17 cellular contexts compared by ENCODE assay signal in genomic region chr2:70381821-70382220, GRCh38.
DNase-seq lines count a peak whose midpoint lies in the region; ATAC-seq, FAIRE-seq and TF ChIP-seq lines count a peak whose summit lies in the region.
"Had no signal": no experiment of that assay in that cellular context is flagged by ENCODE, and none has a peak within 500 bp of the region (broad histone marks: within the 10 kb centered on the region; RNA-seq: fewer than 3 reads in every experiment).

No MANE protein-coding gene starts in this region.

- no peaks in the 10 kb centered on the region for H3K9me2 ChIP-seq in GM23338 (ENCODE audit: insufficient read depth)

- no peaks in the 10 kb centered on the region; the same call in 1 of the 2 replicates for H3K27me3 ChIP-seq in GM23338 (ENCODE audit: insufficient read depth)
- no peaks in the 10 kb centered on the region for H3K27me3 ChIP-seq in fibroblast of lung (ENCODE audit: control insufficient read depth, insufficient read depth, low read length)
- H3K27me3 ChIP-seq in esophagus muscularis mucosa, result peaks cover 0 to 11% (median 0%) of the 10 kb centered on the region in 4 donors
- H3K27me3 ChIP-seq: testis had no signal

- peak; percentile 44 to 55; a peak in 1 of 6 replicates for ATAC-seq in A549
- no peak; the same call in 2 of the 3 replicates for ATAC-seq in GM23338
- ATAC-seq: activated naive CD8-positive, alpha-beta T cell treated with anti-CD3 and anti-CD28 coated beads, Interleukin-2, amount 50 U/mL, for 24 hours; GM12878 had no signal

- TF ChIP-seq RAD21 in A549 (conservative IDR thresholded peaks at IDR 0.05 in 1 of 2, IDR thresholded peaks at IDR 0.05 in 1 of 2), result no peak

- POLR2A ChIA-PET in A549 (lab: Yijun Ruan, JAX), result no interaction called here

- H2AFZ ChIP-seq in GM23338 (0 out of 2 replicates have a peak overlapping the region, but pooled peaks have one; percentile 66), fibroblast of lung (ENCODE audit: low read length) (peak overlapping the region; percentile 76)

- H3K9ac ChIP-seq in fibroblast of lung (ENCODE audit: insufficient read depth, low read length), result no peak overlapping the region

- no peaks in the 10 kb centered on the region for H3K4me1 ChIP-seq in A549
- H3K4me1 ChIP-seq in GM23338 (ENCODE audit: insufficient read depth), result no peaks in the 10 kb centered on the region
- H3K4me1 ChIP-seq in fibroblast of lung (ENCODE audit: control insufficient read depth, extremely low read depth, insufficient read depth, low read length), result peaks cover 5% of the 10 kb centered on the region
- no peaks in the 10 kb centered on the region for H3K4me1 ChIP-seq in esophagus muscularis mucosa
- H3K4me1 ChIP-seq: testis had no signal

- H3K27ac ChIP-seq in A549 (no peak overlapping the region), GM23338 (ENCODE audit: low read depth) (no peak overlapping the region), fibroblast of lung (ENCODE audit: insufficient read depth, low read length) (no peak overlapping the region), esophagus muscularis mucosa (replicated peaks in 1 of 4) (no peak overlapping the region)
- H3K27ac ChIP-seq: testis had no signal

- no peak overlapping the region for H3K4me3 ChIP-seq in A549
- no peak overlapping the region for H3K4me3 ChIP-seq in GM23338
- no peak overlapping the region for H3K4me3 ChIP-seq in fibroblast of lung (replicated peaks in 1 of 4; ENCODE audit: control extremely low read depth in 1 of 4, insufficient read depth in 1 of 4, low read depth in 3 of 4, low read length in 4 of 4)
- H3K4me3 ChIP-seq in esophagus muscularis mucosa, result no peak overlapping the region
- H3K4me3 ChIP-seq: GM12878, testis had no signal

- peaks cover 3% of the 10 kb centered on the region for H3K9me3 Mint-ChIP-seq in GM23338
- H3K9me3 Mint-ChIP-seq: activated naive CD8-positive, alpha-beta T cell treated with anti-CD3 and anti-CD28 coated beads, Interleukin-2, amount 50 U/mL, for 24 hours; activated T-cell treated with anti-CD3 and anti-CD28 coated beads, Interleukin-2, amount 50 U/mL, for 24 hours had no signal

- H3K27me3 Mint-ChIP-seq in GM23338 (ENCODE audit: insufficient read depth, low read depth, poor library complexity), result peaks cover 15% of the 10 kb centered on the region
- H3K27me3 Mint-ChIP-seq: activated naive CD8-positive, alpha-beta T cell treated with anti-CD3 and anti-CD28 coated beads, Interleukin-2, amount 50 U/mL, for 24 hours; activated T-cell treated with anti-CD3 and anti-CD28 coated beads, Interleukin-2, amount 50 U/mL, for 24 hours; progenitor cell of endocrine pancreas had no signal

- TF ChIP-seq EP300 in A549 (IDR thresholded peaks at IDR 0.05), result no peak
- TF ChIP-seq EP300 in esophagus muscularis mucosa (IDR thresholded peaks at IDR 0.05), result no peak

- H3K4me2 ChIP-seq in A549 (peak overlapping the region; percentile 25; the same call in 1 of the 3 replicates), GM23338 (no peak overlapping the region), fibroblast of lung (ENCODE audit: extremely low read depth, insufficient read depth, low read length) (no peak overlapping the region)

- CTCF ChIA-PET in A549 (lab: Yijun Ruan, JAX), result no interaction called here

- H3K9me3 ChIP-seq in A549, result no peaks in the 10 kb centered on the region
- no peaks in the 10 kb centered on the region for H3K9me3 ChIP-seq in fibroblast of lung (ENCODE audit: control insufficient read depth, insufficient read depth, low read depth, low read length)
- H3K9me3 ChIP-seq in esophagus muscularis mucosa, result no peaks in the 10 kb centered on the region
- H3K9me3 ChIP-seq: testis had no signal

- intact Hi-C loops in esophagus muscularis mucosa (cut with DNase I), result no loop called here

- H3K4me3 Mint-ChIP-seq in GM23338, result no peak overlapping the region
- H3K4me3 Mint-ChIP-seq: activated naive CD8-positive, alpha-beta T cell treated with anti-CD3 and anti-CD28 coated beads, Interleukin-2, amount 50 U/mL, for 24 hours; activated T-cell treated with anti-CD3 and anti-CD28 coated beads, Interleukin-2, amount 50 U/mL, for 24 hours had no signal

- FAIRE-seq in A549 (lab: Jason Lieb, UNC) (no peak), RCC 7860 (lab: Jason Lieb, UNC) (no peak)
- FAIRE-seq: colon, GM12878 had no signal

- H4K20me1 ChIP-seq in GM23338 (replicated peaks; ENCODE audit: insufficient read depth) (no peaks in the 10 kb centered on the region), fibroblast of lung (ENCODE audit: control insufficient read depth, extremely low read depth, insufficient read depth, low read length) (no peaks in the 10 kb centered on the region)

- H3K79me2 ChIP-seq in GM23338 (replicated peaks; ENCODE audit: insufficient read depth), result no peaks in the 10 kb centered on the region
- no peaks in the 10 kb centered on the region for H3K79me2 ChIP-seq in fibroblast of lung (ENCODE audit: control insufficient read depth, insufficient read depth, low read length)

- no peaks in the 10 kb centered on the region for H3F3A ChIP-seq in GM23338 (replicated peaks; ENCODE audit: low read depth)

- DNase-seq in A549 (ENCODE audit: low read depth in 1 of 2, low spot score in 1 of 2) (peak in 1 of 2 experiments; percentile 20), GM23338 (ENCODE audit: low spot score) (no peak), RCC 7860 (ENCODE audit: low spot score) (peak; percentile 78), fibroblast of lung (ENCODE audit: low read depth in 2 of 2) (peak in 1 of 2 donors; percentile 59), esophagus muscularis mucosa (ENCODE audit: extremely low spot score) (no peak), COLO829 (ENCODE audit: low spot score) (no peak), anterior cingulate cortex (lab: John Stamatoyannopoulos, UW) (no peak)
- no peak for DNase-seq in central memory CD4-positive, alpha-beta T cell
- DNase-seq: activated CD4-positive, alpha-beta T cell treated with anti-CD3 and anti-CD28 coated beads for 4 hours; activated naive CD8-positive, alpha-beta T cell treated with anti-CD3 and anti-CD28 coated beads, Interleukin-2, amount 50 U/mL, for 24 hours; activated T-cell treated with anti-CD3 and anti-CD28 coated beads, Interleukin-2, amount 50 U/mL, for 24 hours; DMS 273 treated with DMSO at 0.1 percent for 48 hours; foreskin fibroblast; testis had no signal

- H3K27ac Mint-ChIP-seq in GM23338, result no peak overlapping the region
- H3K27ac Mint-ChIP-seq: activated naive CD8-positive, alpha-beta T cell treated with anti-CD3 and anti-CD28 coated beads, Interleukin-2, amount 50 U/mL, for 24 hours; activated T-cell treated with anti-CD3 and anti-CD28 coated beads, Interleukin-2, amount 50 U/mL, for 24 hours; progenitor cell of endocrine pancreas had no signal

- 48% methylated on average over 6 of the region's 6 CpGs for WGBS in A549 (ENCODE audit: missing lambda C conversion rate)
- 72% methylated on average over 4 of the region's 6 CpGs for WGBS in esophagus muscularis mucosa

- H3K4me1 Mint-ChIP-seq in GM23338, result no peaks in the 10 kb centered on the region
- H3K4me1 Mint-ChIP-seq: activated naive CD8-positive, alpha-beta T cell treated with anti-CD3 and anti-CD28 coated beads, Interleukin-2, amount 50 U/mL, for 24 hours had no signal

- TF ChIP-seq POLR2A in A549 (IDR thresholded peaks at IDR 0.05; ENCODE audit: low read length) (no peak), esophagus muscularis mucosa (IDR thresholded peaks at IDR 0.05; ENCODE audit: low read depth) (no peak)

- H3K36me3 ChIP-seq in GM23338 (ENCODE audit: insufficient read depth) (no peaks in the 10 kb centered on the region), fibroblast of lung (ENCODE audit: control insufficient read depth, insufficient read depth, low read length) (no peaks in the 10 kb centered on the region), esophagus muscularis mucosa (no peaks in the 10 kb centered on the region)

- H3K36me3 Mint-ChIP-seq in GM23338 (ENCODE audit: low read depth), result no peaks in the 10 kb centered on the region; the same call in 2 of the 3 replicates

- no peak for TF ChIP-seq CTCF in A549 (IDR thresholded peaks at IDR 0.05)
- no peak for TF ChIP-seq CTCF in GM23338 (conservative IDR thresholded peaks at IDR 0.05; ENCODE audit: low read depth in 2 of 2)
- no peak for TF ChIP-seq CTCF in fibroblast of lung (conservative IDR thresholded peaks at IDR 0.05 in 1 of 2, IDR thresholded peaks at IDR 0.05 in 1 of 2; ENCODE audit: low read depth in 1 of 2, low read length in 2 of 2)
- TF ChIP-seq CTCF in esophagus muscularis mucosa (IDR thresholded peaks at IDR 0.05), result no peak

TF ChIP-seq in A549, 52 proteins besides CTCF, POLR2A, EP300 and RAD21 (continues in another document):
- TF ChIP-seq MAFK (IDR thresholded peaks at IDR 0.05; ENCODE audit: partially characterized antibody) (no peak), TP53 (CRISPR knock-in tag; IDR thresholded peaks at IDR 0.05) (no peak), FOSB (CRISPR knock-in tag; IDR thresholded peaks at IDR 0.05) (no peak), GATA3 (IDR thresholded peaks at IDR 0.05; ENCODE audit: borderline replicate concordance) (no peak), TFCP2L1 (CRISPR knock-in tag; IDR thresholded peaks at IDR 0.05) (no peak), ZC3H11A (IDR thresholded peaks at IDR 0.05) (no peak)
- TF ChIP-seq, protein P1, sequence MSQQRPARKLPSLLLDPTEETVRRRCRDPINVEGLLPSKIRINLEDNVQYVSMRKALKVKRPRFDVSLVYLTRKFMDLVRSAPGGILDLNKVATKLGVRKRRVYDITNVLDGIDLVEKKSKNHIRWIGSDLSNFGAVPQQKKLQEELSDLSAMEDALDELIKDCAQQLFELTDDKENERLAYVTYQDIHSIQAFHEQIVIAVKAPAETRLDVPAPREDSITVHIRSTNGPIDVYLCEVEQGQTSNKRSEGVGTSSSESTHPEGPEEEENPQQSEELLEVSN (IDR thresholded peaks at IDR 0.05; ENCODE audit: borderline replicate concordance, low read depth), result no peak

TF ChIP-seq in GM23338, 12 proteins besides CTCF, POLR2A, EP300 and RAD21:
- TF ChIP-seq ZNF114 (CRISPR knock-in tag; IDR thresholded peaks at IDR 0.05), result no peak
- TF ChIP-seq POLR2AphosphoS5 (IDR thresholded peaks at IDR 0.05; ENCODE audit: low read depth), result no peak
